Comparison of ENCODE assay signal across 8 cellular contexts in genomic region chr14:89702151-89702936, GRCh38.
DNase-seq lines count a peak whose midpoint lies in the region; ATAC-seq and TF ChIP-seq lines count a peak whose summit lies in the region.

No MANE protein-coding gene starts in this region.

- TF ChIP-seq CTCF in smooth muscle cell (IDR thresholded peaks at IDR 0.05; ENCODE audit: borderline replicate concordance, insufficient read depth, poor library complexity, severe bottlenecking): no peak

- H3K4me1 ChIP-seq in iPS-15b (ENCODE audit: control insufficient read depth, insufficient read depth, low read length): peaks cover 5% of the 10 kb centered on the region
- peaks cover 10% of the 10 kb centered on the region for H3K4me1 ChIP-seq in smooth muscle cell (ENCODE audit: low read depth)

- DNase-seq in AG08396 (ENCODE audit: low spot score) (peak; percentile 39), HS-5 (ENCODE audit: low read depth) (peak; percentile 47), smooth muscle cell (lab: John Stamatoyannopoulos, UW; ENCODE audit: unreplicated experiment) (no peak), epidermal melanocyte (ENCODE audit: insufficient read length, low spot score) (no peak), activated gamma-delta T cell (lab: John Stamatoyannopoulos, UW) (no peak)
- DNase-seq in activated naive CD8-positive, alpha-beta T cell treated with anti-CD3 and anti-CD28 coated beads for 36 hours: no peak

- H3K36me3 Mint-ChIP-seq in activated naive CD8-positive, alpha-beta T cell treated with anti-CD3 and anti-CD28 coated beads for 36 hours: peaks cover 13% of the 10 kb centered on the region

- 75% methylated on average over 4 of the region's 4 CpGs for WGBS in smooth muscle cell (ENCODE audit: low lambda C conversion rate)

- H3K36me3 ChIP-seq in iPS-15b (ENCODE audit: control insufficient read depth, insufficient read depth, low read length): no peaks in the 10 kb centered on the region
- no peaks in the 10 kb centered on the region for H3K36me3 ChIP-seq in smooth muscle cell (ENCODE audit: low read depth)

- H4K20me1 ChIP-seq in smooth muscle cell (ENCODE audit: low read depth): no peaks in the 10 kb centered on the region

- H3K27me3 ChIP-seq in iPS-15b (ENCODE audit: control insufficient read depth, insufficient read depth, low read length): peaks cover 15% of the 10 kb centered on the region
- no peaks in the 10 kb centered on the region for H3K27me3 ChIP-seq in smooth muscle cell (ENCODE audit: low read depth)

- ATAC-seq in HG03439 (IDR thresholded peaks at IDR 0.05; ENCODE audit: unreplicated experiment): no peak

- peak overlapping the region; percentile 97 for H2AFZ ChIP-seq in smooth muscle cell (ENCODE audit: low read depth)

- H3K79me2 ChIP-seq in smooth muscle cell (ENCODE audit: low read depth): no peaks in the 10 kb centered on the region

- H3K27me3 Mint-ChIP-seq in activated naive CD8-positive, alpha-beta T cell treated with anti-CD3 and anti-CD28 coated beads for 36 hours: no peaks in the 10 kb centered on the region

- H3K27ac ChIP-seq in smooth muscle cell (ENCODE audit: low read depth): peak overlapping the region; percentile 83

- H3K9ac ChIP-seq in iPS-15b (ENCODE audit: low read depth, low read length) (peak overlapping the region; percentile 73), smooth muscle cell (ENCODE audit: low read depth) (peak overlapping the region; percentile 73)

- H3K4me3 ChIP-seq in iPS-15b (ENCODE audit: low read depth, low read length) (peak overlapping the region; percentile 49), smooth muscle cell (peak overlapping the region; percentile 60)

- peak overlapping the region; percentile 92 for H3K27ac Mint-ChIP-seq in activated naive CD8-positive, alpha-beta T cell treated with anti-CD3 and anti-CD28 coated beads for 36 hours

- H3K4me1 Mint-ChIP-seq in activated naive CD8-positive, alpha-beta T cell treated with anti-CD3 and anti-CD28 coated beads for 36 hours: peaks cover 48% of the 10 kb centered on the region

- peak overlapping the region; percentile 81 for H3K4me2 ChIP-seq in smooth muscle cell

- H3K9me3 ChIP-seq in iPS-15b (ENCODE audit: control insufficient read depth, insufficient read depth, low read length) (no peaks in the 10 kb centered on the region), smooth muscle cell (replicated peaks; ENCODE audit: low read depth) (no peaks in the 10 kb centered on the region)

- peaks cover 24% of the 10 kb centered on the region for H3K9me3 Mint-ChIP-seq in activated naive CD8-positive, alpha-beta T cell treated with anti-CD3 and anti-CD28 coated beads for 36 hours

- H3K4me3 Mint-ChIP-seq in activated naive CD8-positive, alpha-beta T cell treated with anti-CD3 and anti-CD28 coated beads for 36 hours: peak overlapping the region; percentile 60

- H3F3A ChIP-seq in smooth muscle cell (ENCODE audit: low read depth): no peaks in the 10 kb centered on the region

Comparison
In these comparisons a context has a peak if more than half of its experiments do, and no peak if none do; other contexts are left out.
1. DNase-seq: peak in AG08396 (single experiment) and HS-5 (single experiment); none in activated naive CD8-positive, alpha-beta T cell treated with anti-CD3 and anti-CD28 coated beads for 36 hours (single experiment), smooth muscle cell (single experiment), epidermal melanocyte (single experiment) and activated gamma-delta T cell (single experiment).